28 cellular contexts compared by ENCODE assay signal in the genomic region with DNA sequence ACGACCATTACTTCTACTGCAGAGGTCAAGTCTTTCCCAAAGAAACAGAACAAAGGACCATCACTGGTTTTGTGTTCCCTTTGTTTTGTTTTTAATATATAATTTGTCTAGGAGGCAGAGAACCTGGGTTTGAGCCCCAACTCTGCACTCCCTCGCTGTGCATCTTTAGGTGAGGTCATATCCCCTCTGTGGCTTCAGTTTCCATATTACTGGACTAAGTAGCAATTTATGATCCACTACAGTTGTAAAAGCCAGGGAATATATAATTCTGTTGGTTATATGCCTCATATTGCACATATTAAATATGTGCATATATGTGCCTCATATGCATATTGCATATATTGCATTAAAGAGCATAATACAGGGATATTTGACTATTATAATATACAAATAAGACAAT.
"Had no signal": no experiment of that assay in that cellular context is flagged by ENCODE, and none has a peak within 500 bp of the region (broad histone marks: within the 10 kb centered on the region; RNA-seq: fewer than 3 reads in every experiment).

No MANE protein-coding gene starts in this region.

- H3K4me1 ChIP-seq: colonic mucosa, esophagus squamous epithelium, foreskin keratinocyte, gastrocnemius medialis, gastroesophageal sphincter had no signal

- FAIRE-seq: colon, endometrium, endothelial cell of umbilical vein, frontal cortex had no signal

- H3K4me3 ChIP-seq: colonic mucosa, coronary artery, dorsolateral prefrontal cortex, esophagus muscularis mucosa, esophagus squamous epithelium, gastrocnemius medialis, gastroesophageal sphincter, heart left ventricle, heart right ventricle had no signal

- H3K36me3 ChIP-seq: colonic mucosa, esophagus muscularis mucosa, esophagus squamous epithelium, gastrocnemius medialis, gastroesophageal sphincter, heart left ventricle, heart right ventricle had no signal

- DNase-seq: colonic mucosa; cortex of kidney; dermis blood vessel endothelial cell; dorsolateral prefrontal cortex; effector CD4-positive, alpha-beta T cell; effector CD8-positive, alpha-beta T cell; effector memory CD4-positive, alpha-beta T cell; effector memory CD8-positive, alpha-beta T cell; endodermal cell; erythroblast; esophagus squamous epithelium; foreskin fibroblast; foreskin keratinocyte; foreskin melanocyte; gastrocnemius medialis; glutamatergic neuron; head of caudate nucleus; heart left ventricle; heart right ventricle had no signal

- H3K9me3 ChIP-seq: colonic mucosa, esophagus muscularis mucosa, esophagus squamous epithelium, gastrocnemius medialis, gastroesophageal sphincter, heart left ventricle, heart right ventricle had no signal

- H3K27ac ChIP-seq: colonic mucosa, coronary artery, epithelial cell of prostate, esophagus muscularis mucosa, esophagus squamous epithelium, foreskin keratinocyte, gastrocnemius medialis, gastroesophageal sphincter, heart left ventricle, heart right ventricle had no signal

- ATAC-seq: effector memory CD8-positive, alpha-beta T cell; esophagus mucosa; foreskin keratinocyte; gastrocnemius medialis; gastroesophageal sphincter; heart left ventricle; heart right ventricle had no signal

- H3K27me3 ChIP-seq: colonic mucosa, dorsolateral prefrontal cortex, esophagus muscularis mucosa, esophagus squamous epithelium, foreskin keratinocyte, gastrocnemius medialis, gastroesophageal sphincter, heart left ventricle, heart right ventricle had no signal
